In the genomic region with DNA sequence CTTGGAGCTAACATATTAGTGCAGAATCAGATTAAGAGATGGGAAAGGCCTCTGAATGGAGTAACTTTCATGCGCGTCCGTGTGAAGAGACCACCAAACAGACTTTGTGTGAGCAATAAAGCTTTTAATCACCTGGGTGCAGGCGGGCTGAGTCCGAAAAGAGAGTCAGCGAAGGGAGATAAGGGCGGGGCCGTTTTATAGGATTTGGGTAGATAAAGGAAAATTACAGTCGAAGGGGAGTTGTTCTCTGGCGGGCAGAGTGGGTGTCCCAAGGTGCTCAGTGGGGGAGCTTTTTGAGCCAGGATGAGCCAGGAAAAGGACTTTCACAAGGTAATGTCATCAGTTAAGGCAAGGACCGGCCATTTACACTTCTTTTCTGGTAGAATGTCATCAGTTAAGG, we compare ENCODE assay signal across 1 cellular context.
A peak's percentile ranks its signal among the peaks of the same experiment; 100 is the strongest.
TF ChIP-seq lines count a peak whose summit lies in the region.
"Not testable (repeated sequence)": the region's sequence is repeated elsewhere in the genome, so short reads cannot be mapped to it uniquely, and the experiment has no call there.

No MANE protein-coding gene starts in this region.

TF ChIP-seq in K562, 482 proteins besides CTCF, POLR2A, EP300 and RAD21:
- TF ChIP-seq TEAD4 (IDR thresholded peaks at IDR 0.05; ENCODE audit: low read length), result peak; percentile 15; the same call in 1 of the 2 replicates
- not testable (repeated sequence) for TF ChIP-seq TEAD4 (CRISPR knock-in tag; IDR thresholded peaks at IDR 0.05; ENCODE audit: borderline replicate concordance)
- TF ChIP-seq NFIC (IDR thresholded peaks at IDR 0.05), result peak; percentile 33; the same call in 1 of the 2 replicates
- peak; percentile 84 for TF ChIP-seq ARID1B (IDR thresholded peaks at IDR 0.05)
- TF ChIP-seq TCF3 (CRISPR knock-in tag; IDR thresholded peaks at IDR 0.05), result peak; percentile 62
- peak; percentile 67 for TF ChIP-seq CBFA2T2 (conservative IDR thresholded peaks at IDR 0.05)
- peak; percentile 68 for TF ChIP-seq NCOR1 (IDR thresholded peaks at IDR 0.05)
- TF ChIP-seq, protein P1, sequence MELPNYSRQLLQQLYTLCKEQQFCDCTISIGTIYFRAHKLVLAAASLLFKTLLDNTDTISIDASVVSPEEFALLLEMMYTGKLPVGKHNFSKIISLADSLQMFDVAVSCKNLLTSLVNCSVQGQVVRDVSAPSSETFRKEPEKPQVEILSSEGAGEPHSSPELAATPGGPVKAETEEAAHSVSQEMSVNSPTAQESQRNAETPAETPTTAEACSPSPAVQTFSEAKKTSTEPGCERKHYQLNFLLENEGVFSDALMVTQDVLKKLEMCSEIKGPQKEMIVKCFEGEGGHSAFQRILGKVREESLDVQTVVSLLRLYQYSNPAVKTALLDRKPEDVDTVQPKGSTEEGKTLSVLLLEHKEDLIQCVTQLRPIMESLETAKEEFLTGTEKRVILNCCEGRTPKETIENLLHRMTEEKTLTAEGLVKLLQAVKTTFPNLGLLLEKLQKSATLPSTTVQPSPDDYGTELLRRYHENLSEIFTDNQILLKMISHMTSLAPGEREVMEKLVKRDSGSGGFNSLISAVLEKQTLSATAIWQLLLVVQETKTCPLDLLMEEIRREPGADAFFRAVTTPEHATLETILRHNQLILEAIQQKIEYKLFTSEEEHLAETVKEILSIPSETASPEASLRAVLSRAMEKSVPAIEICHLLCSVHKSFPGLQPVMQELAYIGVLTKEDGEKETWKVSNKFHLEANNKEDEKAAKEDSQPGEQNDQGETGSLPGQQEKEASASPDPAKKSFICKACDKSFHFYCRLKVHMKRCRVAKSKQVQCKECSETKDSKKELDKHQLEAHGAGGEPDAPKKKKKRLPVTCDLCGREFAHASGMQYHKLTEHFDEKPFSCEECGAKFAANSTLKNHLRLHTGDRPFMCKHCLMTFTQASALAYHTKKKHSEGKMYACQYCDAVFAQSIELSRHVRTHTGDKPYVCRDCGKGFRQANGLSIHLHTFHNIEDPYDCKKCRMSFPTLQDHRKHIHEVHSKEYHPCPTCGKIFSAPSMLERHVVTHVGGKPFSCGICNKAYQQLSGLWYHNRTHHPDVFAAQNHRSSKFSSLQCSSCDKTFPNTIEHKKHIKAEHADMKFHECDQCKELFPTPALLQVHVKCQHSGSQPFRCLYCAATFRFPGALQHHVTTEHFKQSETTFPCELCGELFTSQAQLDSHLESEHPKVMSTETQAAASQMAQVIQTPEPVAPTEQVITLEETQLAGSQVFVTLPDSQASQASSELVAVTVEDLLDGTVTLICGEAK (IDR thresholded peaks at IDR 0.05), result peak; percentile 69
- TF ChIP-seq, protein P1 (CRISPR knock-in tag; IDR thresholded peaks at IDR 0.05), result not testable (repeated sequence)
- 0 out of 2 replicates have a peak, but pooled peaks have one; percentile 13 for TF ChIP-seq HES1 (IDR thresholded peaks at IDR 0.05; ENCODE audit: low read depth)
- peak; percentile 82 for TF ChIP-seq CBFA2T3 (IDR thresholded peaks at IDR 0.05)
- TF ChIP-seq TAL1 (IDR thresholded peaks at IDR 0.05), result peak; percentile 67
- TF ChIP-seq DPF2 (IDR thresholded peaks at IDR 0.05), result peak; percentile 70
- TF ChIP-seq, protein P2, sequence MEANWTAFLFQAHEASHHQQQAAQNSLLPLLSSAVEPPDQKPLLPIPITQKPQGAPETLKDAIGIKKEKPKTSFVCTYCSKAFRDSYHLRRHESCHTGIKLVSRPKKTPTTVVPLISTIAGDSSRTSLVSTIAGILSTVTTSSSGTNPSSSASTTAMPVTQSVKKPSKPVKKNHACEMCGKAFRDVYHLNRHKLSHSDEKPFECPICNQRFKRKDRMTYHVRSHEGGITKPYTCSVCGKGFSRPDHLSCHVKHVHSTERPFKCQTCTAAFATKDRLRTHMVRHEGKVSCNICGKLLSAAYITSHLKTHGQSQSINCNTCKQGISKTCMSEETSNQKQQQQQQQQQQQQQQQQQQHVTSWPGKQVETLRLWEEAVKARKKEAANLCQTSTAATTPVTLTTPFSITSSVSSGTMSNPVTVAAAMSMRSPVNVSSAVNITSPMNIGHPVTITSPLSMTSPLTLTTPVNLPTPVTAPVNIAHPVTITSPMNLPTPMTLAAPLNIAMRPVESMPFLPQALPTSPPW (CRISPR knock-in tag; IDR thresholded peaks at IDR 0.05), result peak; percentile 19; the same call in 1 of the 2 replicates
- TF ChIP-seq ZFX (CRISPR knock-in tag; IDR thresholded peaks at IDR 0.05), result peak; percentile 34
- peak; percentile 37; the same call in 1 of the 2 replicates for TF ChIP-seq POLR2AphosphoS5 (IDR thresholded peaks at IDR 0.05; ENCODE audit: control insufficient read depth, insufficient read depth, low read depth, low read length)
- peak in 1 of 2 experiments; percentile 23; a peak in 1 of 4 replicates for TF ChIP-seq KDM1A (IDR thresholded peaks at IDR 0.05)
- TF ChIP-seq SMARCA4 (IDR thresholded peaks at IDR 0.05), result peak; percentile 64; the same call in 1 of the 2 replicates
